ENCODE assay signal across 8 cellular contexts in the genomic region with DNA sequence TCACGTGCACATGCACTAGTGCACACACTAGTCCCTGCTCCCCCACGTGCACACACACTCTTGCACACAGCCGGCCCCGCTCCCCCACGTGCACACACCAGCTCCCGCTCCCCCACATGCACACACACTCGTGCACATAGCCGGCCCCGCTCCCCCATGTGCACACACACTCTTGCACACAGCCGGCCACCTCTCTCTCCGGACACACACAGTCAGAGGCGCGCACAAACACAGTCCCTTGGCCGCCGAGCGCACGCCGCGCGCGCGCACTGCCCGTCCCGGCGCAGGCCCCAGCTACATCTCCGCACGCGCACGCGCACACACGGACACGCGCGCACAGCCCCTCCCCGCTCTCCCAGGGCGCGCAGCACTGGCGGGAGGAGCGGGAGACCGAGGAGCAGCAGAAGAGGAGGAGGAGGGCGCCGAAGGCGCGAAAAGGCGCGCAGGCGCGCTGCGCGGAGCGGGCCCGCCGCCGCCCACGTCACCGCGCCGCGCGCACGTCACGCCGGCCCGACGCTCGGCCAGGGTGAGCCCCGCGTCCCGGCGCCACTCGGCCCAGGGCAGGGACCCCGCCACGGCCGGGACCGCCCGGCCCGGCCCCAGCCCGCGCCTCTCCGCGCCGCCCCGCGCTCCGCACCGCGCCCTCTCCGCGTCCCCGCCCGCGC. TPM values are rescaled to one million over a fixed set of nuclear protein-coding genes. Genes with fewer than 3 reads are reported as not detected.
DNase-seq lines count a peak whose midpoint lies in the region; ATAC-seq and TF ChIP-seq lines count a peak whose summit lies in the region.

A gene with protein sequence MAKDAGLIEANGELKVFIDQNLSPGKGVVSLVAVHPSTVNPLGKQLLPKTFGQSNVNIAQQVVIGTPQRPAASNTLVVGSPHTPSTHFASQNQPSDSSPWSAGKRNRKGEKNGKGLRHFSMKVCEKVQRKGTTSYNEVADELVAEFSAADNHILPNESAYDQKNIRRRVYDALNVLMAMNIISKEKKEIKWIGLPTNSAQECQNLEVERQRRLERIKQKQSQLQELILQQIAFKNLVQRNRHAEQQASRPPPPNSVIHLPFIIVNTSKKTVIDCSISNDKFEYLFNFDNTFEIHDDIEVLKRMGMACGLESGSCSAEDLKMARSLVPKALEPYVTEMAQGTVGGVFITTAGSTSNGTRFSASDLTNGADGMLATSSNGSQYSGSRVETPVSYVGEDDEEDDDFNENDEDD (plus strand): TSS at position 549 of the 665 bp plus-strand sequence. CDS start 1,085 bp downstream, outside the sequence.

- H3K4me1 ChIP-seq in right lobe of liver, result peaks cover 0 to 6% (median 0%) of the 10 kb centered on the region in 4 donors

- DNase-seq in CD1c-positive myeloid dendritic cell (ENCODE audit: extremely low spot score), result peak; percentile 82
- DNase-seq in NCI-H526 treated with DMSO at 0.1 percent for 48 hours (lab: John Stamatoyannopoulos, UW), result peak; percentile 91
- DNase-seq in activated CD4-positive, alpha-beta T cell treated with anti-CD3 and anti-CD28 coated beads, Interleukin-2, amount 50 U/mL, for 1 hour, result peak; percentile 50
- DNase-seq in dorsolateral prefrontal cortex, result peak; percentile 51 to 89 (median 78)
- DNase-seq in right lobe of liver, result peak; percentile 79 to 89 (median 87)
- peak; percentile 76 to 83 for DNase-seq in stimulated activated CD4-positive, alpha-beta T cell treated with anti-CD3 and anti-CD28 coated beads, Interleukin-2, amount 100 ng/mL, for 48 hours

- H3K27me3 ChIP-seq in dorsolateral prefrontal cortex (no peaks in the 10 kb centered on the region), right lobe of liver (no peaks in the 10 kb centered on the region)

- TF ChIP-seq CTCF in dorsolateral prefrontal cortex (IDR thresholded peaks at IDR 0.05 in 54 of 56, conservative IDR thresholded peaks at IDR 0.05 in 2 of 56; ENCODE audit: low read depth in 1 of 56, partially characterized antibody in 56 of 56) (no peak), right lobe of liver (IDR thresholded peaks at IDR 0.05) (no peak)

- no peaks in the 10 kb centered on the region for H3K36me3 ChIP-seq in right lobe of liver

- peak; percentile 32 for TF ChIP-seq POLR2A in right lobe of liver (IDR thresholded peaks at IDR 0.05)

- H3K4me3 ChIP-seq in dorsolateral prefrontal cortex, result peak within 1 kb of the TSS; percentile 41 to 76 (median 61)
- peak within 1 kb of the TSS; percentile 55 to 66 (median 56) for H3K4me3 ChIP-seq in right lobe of liver

- peak within 1 kb of the TSS in 2 of 59 donors; percentile 18 to 48 for H3K27ac ChIP-seq in dorsolateral prefrontal cortex
- H3K27ac ChIP-seq in right lobe of liver, result no peak within 1 kb of the TSS

- H3K9me3 ChIP-seq in right lobe of liver, result no peaks in the 10 kb centered on the region

- peak; percentile 84 for ATAC-seq in GM19372 (IDR thresholded peaks at IDR 0.05; ENCODE audit: low read depth, unreplicated experiment)
- ATAC-seq in HG03469 (IDR thresholded peaks at IDR 0.05; ENCODE audit: unreplicated experiment), result peak; percentile 76
- peak; percentile 87 to 93 (median 92) for ATAC-seq in right lobe of liver

- 12% methylated on average over 18 of the region's 92 CpGs for WGBS in right lobe of liver (ENCODE audit: insufficient coverage, low coverage, low lambda C conversion rate, missing lambda C conversion rate)

- intact Hi-C loops in dorsolateral prefrontal cortex (cut with DNase I), result loop anchor here in 1 of 2 donors (5.0 kb wide), 1 partner anchor 222 kb away; the partner anchor contains the start of gene GRTP1
- intact Hi-C loops in right lobe of liver (cut with DNase I), result no loop called here

RNA-seq across cellular contexts. Expression of the gene that starts here (rescaled TPM):
- 10 to 100 TPM; 21.2 to 60.2 (median 33.4) TPM for total RNA-seq in dorsolateral prefrontal cortex
- 10 to 100 TPM; 21.7 to 26.9 (median 25.1) TPM for total RNA-seq in right lobe of liver
